Comparison of ENCODE assay signal across 11 cellular contexts in genomic region chr1:8024329-8024728, GRCh38. TPM values are rescaled to one million over a fixed set of nuclear protein-coding genes. Genes with fewer than 3 reads are reported as not detected.
A peak's percentile ranks its signal among the peaks of the same experiment; 100 is the strongest.
DNase-seq lines count a peak whose midpoint lies in the region; ATAC-seq, FAIRE-seq and TF ChIP-seq lines count a peak whose summit lies in the region.
"Had no signal": no experiment of that assay in that cellular context is flagged by ENCODE, and none has a peak within 500 bp of the region (broad histone marks: within the 10 kb centered on the region; RNA-seq: fewer than 3 reads in every experiment).

No MANE protein-coding gene starts in this region.

- H3K4me2 ChIP-seq in astrocyte (ENCODE audit: low read length), result peak overlapping the region; percentile 83

- H3K9ac ChIP-seq in ES-I3 (ENCODE audit: low read depth, low read length), result peak overlapping the region; percentile 90; the same call in 1 of the 2 replicates
- H3K9ac ChIP-seq in astrocyte (ENCODE audit: low read length), result peak overlapping the region; percentile 95
- H3K9ac ChIP-seq in iPS-18a (ENCODE audit: low read length), result no peak overlapping the region

- no peak overlapping the region for H2AFZ ChIP-seq in astrocyte (ENCODE audit: low read depth, low read length)

- WGBS in sigmoid colon, 2 donors, result 60 to 80% methylated on average over 3 of the region's 3 CpGs

- intact Hi-C loops in sigmoid colon (cut with DNase I), result no loop called here

- H3K36me3 Mint-ChIP-seq in astrocyte (ENCODE audit: low read depth, unreplicated experiment), result peaks cover 4% of the 10 kb centered on the region

- no peak overlapping the region for H3K27ac Mint-ChIP-seq in astrocyte (ENCODE audit: unreplicated experiment)

- peaks cover 61% of the 10 kb centered on the region for H4K20me1 ChIP-seq in astrocyte (ENCODE audit: insufficient read depth, low read length)

- TF ChIP-seq POLR2A in sigmoid colon (IDR thresholded peaks at IDR 0.05), result no peak

- no peaks in the 10 kb centered on the region for H3K27me3 Mint-ChIP-seq in astrocyte (ENCODE audit: low read depth, unreplicated experiment)

- no peak for ATAC-seq in GM21367 (IDR thresholded peaks at IDR 0.05; ENCODE audit: unreplicated experiment)

- no peaks in the 10 kb centered on the region for H3K9me3 ChIP-seq in ES-I3 (ENCODE audit: control insufficient read depth, insufficient read depth, low read length)
- no peaks in the 10 kb centered on the region for H3K9me3 ChIP-seq in astrocyte (ENCODE audit: insufficient read depth, low read depth, low read length)
- H3K9me3 ChIP-seq in iPS-18a (ENCODE audit: control insufficient read depth, low read depth, low read length), result no peaks in the 10 kb centered on the region
- no peaks in the 10 kb centered on the region for H3K9me3 ChIP-seq in sigmoid colon

- DNase-seq in astrocyte (ENCODE audit: low read depth) (no peak), sigmoid colon (no peak), SW480 (ENCODE audit: low spot score) (no peak), dermis blood vessel endothelial cell (no peak), GM20000 (ENCODE audit: low spot score) (no peak)
- DNase-seq: activated T-cell treated with anti-CD3 and anti-CD28 coated beads, Interleukin-2, amount 50 U/mL, for 48 hours; NCI-H510A had no signal

- TF ChIP-seq CTCF in astrocyte (IDR thresholded peaks at IDR 0.05; ENCODE audit: insufficient read depth, low read depth, low read length) (no peak), sigmoid colon (IDR thresholded peaks at IDR 0.05) (no peak), GM20000 (IDR thresholded peaks at IDR 0.05; ENCODE audit: extremely low read depth, missing control alignments) (no peak)

- H3K4me3 Mint-ChIP-seq in astrocyte (ENCODE audit: unreplicated experiment), result peak overlapping the region; percentile 96

- peaks cover 58% of the 10 kb centered on the region for H3K4me1 Mint-ChIP-seq in astrocyte (ENCODE audit: low read depth, unreplicated experiment)

- no peak for TF ChIP-seq EP300 in sigmoid colon (IDR thresholded peaks at IDR 0.05)

- H3K27me3 ChIP-seq in astrocyte (ENCODE audit: insufficient read depth, low read length), result no peaks in the 10 kb centered on the region
- H3K27me3 ChIP-seq in iPS-18a (ENCODE audit: control insufficient read depth, insufficient read depth, low read length), result peaks cover 21% of the 10 kb centered on the region
- no peaks in the 10 kb centered on the region for H3K27me3 ChIP-seq in sigmoid colon

- H3K36me3 ChIP-seq in ES-I3 (ENCODE audit: insufficient read depth, low read length), result no peaks in the 10 kb centered on the region
- no peaks in the 10 kb centered on the region for H3K36me3 ChIP-seq in astrocyte (ENCODE audit: insufficient read depth, low read length)
- H3K36me3 ChIP-seq in iPS-18a (ENCODE audit: control insufficient read depth, low read depth, low read length), result no peaks in the 10 kb centered on the region
- no peaks in the 10 kb centered on the region for H3K36me3 ChIP-seq in sigmoid colon

- H3K4me1 ChIP-seq in ES-I3 (ENCODE audit: insufficient read depth, low read length), result peaks cover 55% of the 10 kb centered on the region
- peaks cover 71% of the 10 kb centered on the region for H3K4me1 ChIP-seq in astrocyte (ENCODE audit: insufficient read depth, low read length)
- peaks cover 49% of the 10 kb centered on the region for H3K4me1 ChIP-seq in iPS-18a (ENCODE audit: control insufficient read depth, low read depth, low read length)
- peaks cover 0 to 81% (median 72%) of the 10 kb centered on the region in 4 donors for H3K4me1 ChIP-seq in sigmoid colon

- H3K27ac ChIP-seq in astrocyte (ENCODE audit: low read depth, low read length) (no peak overlapping the region), iPS-18a (ENCODE audit: low read length) (no peak overlapping the region), sigmoid colon (peak overlapping the region; percentile 96 to 99 (median 97))

- FAIRE-seq in astrocyte (lab: Jason Lieb, UNC), result no peak
- FAIRE-seq: endometrium had no signal

- no peaks in the 10 kb centered on the region for H3K9me3 Mint-ChIP-seq in astrocyte (ENCODE audit: unreplicated experiment)

- peak overlapping the region; percentile 98 for H3K4me3 ChIP-seq in astrocyte (ENCODE audit: insufficient read depth, low read depth, low read length)
- H3K4me3 ChIP-seq in iPS-18a (ENCODE audit: low read length), result peak overlapping the region; percentile 97
- peak overlapping the region; percentile 63 to 97 (median 84) for H3K4me3 ChIP-seq in sigmoid colon

- H3K79me2 ChIP-seq in astrocyte (ENCODE audit: insufficient read depth, low read length), result peaks cover 77% of the 10 kb centered on the region

RNA-seq across cellular contexts. Expression of gene ERRFI1, which starts 1.8 kb away (rescaled TPM):
- total RNA-seq in astrocyte (81.5 and 119 TPM in 2 replicates), sigmoid colon (100 to 1,000 TPM in 2 of 4 donors, 10 to 100 TPM in 2; 81.1 to 131 (median 101) TPM), dermis blood vessel endothelial cell (32.4 and 50.5 TPM in 2 replicates)
- 10 to 100 TPM; 28.4 to 45.3 (median 28.8) TPM for polyA plus RNA-seq in sigmoid colon

Comparison
In these comparisons a context has a peak if more than half of its experiments do, and no peak if none do; other contexts are left out.
1. H3K27ac ChIP-seq: peak in sigmoid colon (4 of 4); none in astrocyte (single experiment) and iPS-18a (single experiment).
2. Peak in every context shown above with its lines, with median percentiles within 50 percentile points of each other: H3K4me3 ChIP-seq.